ENCODE assay signal across 11 cellular contexts in genomic region chr3:128438488-128439072, GRCh38. TPM values are rescaled to one million over a fixed set of nuclear protein-coding genes. Genes with fewer than 3 reads are reported as not detected.
A peak's percentile ranks its signal among the peaks of the same experiment; 100 is the strongest.
DNase-seq lines count a peak whose midpoint lies in the region; ATAC-seq and TF ChIP-seq lines count a peak whose summit lies in the region.
"Had no signal": no experiment of that assay in that cellular context is flagged by ENCODE, and none has a peak within 500 bp of the region (broad histone marks: within the 10 kb centered on the region; RNA-seq: fewer than 3 reads in every experiment).

No MANE protein-coding gene starts in this region.

- no peaks in the 10 kb centered on the region for H4K20me1 ChIP-seq in SK-N-SH (ENCODE audit: insufficient read depth)

- CTCF ChIA-PET in SK-N-SH (lab: Yijun Ruan, JAX): interaction anchor here (0.8 to 1.9 kb wide), 15 partner anchors 8 to 261 kb away, joined by 3 to 13 read pairs (median 4); no protein-coding TSS in a partner anchor

- no peak overlapping the region for H3K27ac ChIP-seq in SK-N-SH (ENCODE audit: low read depth in 2 of 2, low read length in 1 of 2)
- no peak overlapping the region for H3K27ac ChIP-seq in sigmoid colon

- TF ChIP-seq CTCF in AG10803 (conservative IDR thresholded peaks at IDR 0.05; ENCODE audit: low read length) (peak; percentile 33), GM13977 (IDR thresholded peaks at IDR 0.05; ENCODE audit: extremely low read depth, insufficient read depth, missing control alignments) (peak; percentile 55), SK-N-SH (IDR thresholded peaks at IDR 0.05) (peak; percentile 51), foreskin fibroblast (IDR thresholded peaks at IDR 0.05; ENCODE audit: low read depth, low read length) (peak; percentile 15), sigmoid colon (IDR thresholded peaks at IDR 0.05) (no peak)

- H3K9me3 ChIP-seq in SK-N-SH: no peaks in the 10 kb centered on the region
- no peaks in the 10 kb centered on the region for H3K9me3 ChIP-seq in sigmoid colon

- H3K4me2 ChIP-seq in SK-N-SH: no peak overlapping the region

- TF ChIP-seq EP300 in SK-N-SH (IDR thresholded peaks at IDR 0.05; ENCODE audit: borderline replicate concordance in 1 of 2, low read depth in 1 of 2, low read length in 1 of 2): no peak
- TF ChIP-seq EP300 in sigmoid colon (IDR thresholded peaks at IDR 0.05): no peak

- H3K4me1 ChIP-seq in SK-N-SH (ENCODE audit: control insufficient read depth in 1 of 2, insufficient read depth in 2 of 2, low read depth in 1 of 2, low read length in 1 of 2): peaks cover 0 to 30% of the 10 kb centered on the region in 2 experiments; a peak in 1 of 4 replicates
- no peaks in the 10 kb centered on the region for H3K4me1 ChIP-seq in sigmoid colon

- no peak overlapping the region for H3K9ac ChIP-seq in SK-N-SH

- H3K36me3 ChIP-seq in SK-N-SH (replicated peaks in 1 of 2; ENCODE audit: control insufficient read depth in 1 of 2, insufficient read depth in 2 of 2, low read length in 1 of 2) (no peaks in the 10 kb centered on the region), sigmoid colon (no peaks in the 10 kb centered on the region)

- WGBS in SK-N-SH (ENCODE audit: low lambda C conversion rate): 66% methylated on average over 3 of the region's 6 CpGs
- WGBS in sigmoid colon, 2 donors: 52 to 74% methylated on average over 6 of the region's 6 CpGs

- H3K27me3 ChIP-seq in SK-N-SH (ENCODE audit: insufficient read depth) (no peaks in the 10 kb centered on the region), sigmoid colon (peaks cover 0 to 27% (median 12%) of the 10 kb centered on the region in 3 donors)

- POLR2A ChIA-PET in SK-N-SH (lab: Yijun Ruan, JAX): interaction anchor here (0.7 kb wide), 1 partner anchor 8 kb away, joined by 3 read pairs; no protein-coding TSS in a partner anchor

- TF ChIP-seq POLR2A in sigmoid colon (IDR thresholded peaks at IDR 0.05) (no peak), GM18505 (IDR thresholded peaks at IDR 0.05; ENCODE audit: borderline replicate concordance, extremely low read depth, insufficient read depth, insufficient read length) (no peak)

- no peak for ATAC-seq in GM18505 (IDR thresholded peaks at IDR 0.05; ENCODE audit: unreplicated experiment)
- ATAC-seq: T-cell had no signal

- no peaks in the 10 kb centered on the region for H3K79me2 ChIP-seq in SK-N-SH (ENCODE audit: insufficient read depth)

- H3K4me3 ChIP-seq in AG10803 (ENCODE audit: low read length) (no peak overlapping the region), SK-N-SH (ENCODE audit: low read depth in 2 of 2, low read length in 1 of 2) (no peak overlapping the region), foreskin fibroblast (ENCODE audit: low read depth in 1 of 2, low read length in 2 of 2) (no peak overlapping the region), sigmoid colon (no peak overlapping the region)

- DNase-seq in AG10803 (ENCODE audit: low read depth) (no peak), GM13977 (ENCODE audit: low spot score) (no peak), SK-N-SH (peak; percentile 41), foreskin fibroblast (no peak), sigmoid colon (no peak), T-helper 9 cell (no peak), AG08395 (ENCODE audit: low spot score) (no peak)
- DNase-seq: activated CD8-positive, alpha-beta memory T cell treated with anti-CD3 and anti-CD28 coated beads, Interleukin-2, amount 50 U/mL, for 48 hours; NCI-H2081; T-cell had no signal

- no peak overlapping the region for H2AFZ ChIP-seq in SK-N-SH (ENCODE audit: low read depth)

- peaks cover 3% of the 10 kb centered on the region for H3F3A ChIP-seq in SK-N-SH (replicated peaks; ENCODE audit: insufficient read depth)

- no peaks in the 10 kb centered on the region for H3K9me2 ChIP-seq in SK-N-SH

- TF ChIP-seq RAD21 in SK-N-SH (IDR thresholded peaks at IDR 0.05; ENCODE audit: low read length): no peak

- in situ Hi-C loops in GM13977 (cut with MboI; ENCODE audit: low pct_unique_long_range_greater_than_20kb, low sequenced_read_pairs, unreplicated experiment): no loop called here

- intact Hi-C loops in sigmoid colon (cut with DNase I): no loop called here

TF ChIP-seq in SK-N-SH, 30 proteins besides CTCF, POLR2A, EP300 and RAD21:
- TF ChIP-seq MAX (IDR thresholded peaks at IDR 0.05; ENCODE audit: low read depth) (no peak), RXRA (IDR thresholded peaks at IDR 0.05; ENCODE audit: borderline replicate concordance, low read depth) (no peak), ELF1 (IDR thresholded peaks at IDR 0.05) (no peak), NRF1 (IDR thresholded peaks at IDR 0.05; ENCODE audit: low read depth, low read length) (no peak), SMC3 (IDR thresholded peaks at IDR 0.05; ENCODE audit: low read depth, low read length) (no peak), USF1 (IDR thresholded peaks at IDR 0.05; ENCODE audit: borderline replicate concordance, low read depth) (no peak), MXI1 (IDR thresholded peaks at IDR 0.05; ENCODE audit: low read depth, low read length) (no peak)

RNA-seq across cellular contexts. Expression of gene DNAJB8, which starts 28.1 kb away (rescaled TPM):
- polyA plus RNA-seq in SK-N-SH (2012; rRNA removed) (not detected in 2 replicates), sigmoid colon (not detected)
- polyA plus RNA-seq in SK-N-SH (2012; cell fraction: cytosol; rRNA removed): not detected in 2 replicates
- not detected in 2 replicates for polyA plus RNA-seq in SK-N-SH (2012; cell fraction: nucleus; rRNA removed)
- not detected for total RNA-seq in sigmoid colon
- total RNA-seq: T-cell had no signal

RNA-seq across cellular contexts. Expression of gene GATA2, which starts 54.4 kb away (rescaled TPM):
- polyA plus RNA-seq in SK-N-SH (2012; rRNA removed): 5.5 and 6.8 TPM in 2 replicates
- 7.0 and 13.4 TPM in 2 replicates for polyA plus RNA-seq in SK-N-SH (2012; cell fraction: cytosol; rRNA removed)
- 10.6 and 18.0 TPM in 2 replicates for polyA plus RNA-seq in SK-N-SH (2012; cell fraction: nucleus; rRNA removed)
- total RNA-seq in sigmoid colon: 1 to 10 TPM; 2.1 to 6.6 (median 5.0) TPM
- 1 to 10 TPM in 2 of 3 donors, under 1 TPM in 1; 0.46 to 5.2 (median 1.8) TPM for polyA plus RNA-seq in sigmoid colon

Comparison
In these comparisons a context has a peak if more than half of its experiments do, and no peak if none do; other contexts are left out.
1. CTCF ChIP-seq: peak in AG10803 (single experiment), GM13977 (single experiment), SK-N-SH (single experiment) and foreskin fibroblast (single experiment); none in sigmoid colon (0 of 4).